In genomic region chr1:5990913-5991783, GRCh38 we compare ENCODE assay signal across 1 cellular context.
TF ChIP-seq lines count a peak whose summit lies in the region.

No MANE protein-coding gene starts in this region.

TF ChIP-seq in GM12878, 131 proteins besides CTCF, POLR2A, EP300 and RAD21 (continued from another document):
- TF ChIP-seq ZNF687 (IDR thresholded peaks at IDR 0.05) = no peak
- TF ChIP-seq MAX (IDR thresholded peaks at IDR 0.05; ENCODE audit: low read depth, low read length) = no peak
- no peak for TF ChIP-seq HCFC1 (IDR thresholded peaks at IDR 0.05; ENCODE audit: low read length)
- no peak for TF ChIP-seq POLR2AphosphoS5 (IDR thresholded peaks at IDR 0.05; ENCODE audit: low read length)
- no peak for TF ChIP-seq ZNF592 (IDR thresholded peaks at IDR 0.05)
- no peak for TF ChIP-seq RUNX3 (IDR thresholded peaks at IDR 0.05; ENCODE audit: low read length)
- TF ChIP-seq BHLHE40 (IDR thresholded peaks at IDR 0.05; ENCODE audit: borderline replicate concordance in 1 of 2, low read depth in 2 of 2, low read length in 1 of 2) = peak in 1 of 2 experiments; percentile 59; a peak in 2 of 4 replicates
- no peak for TF ChIP-seq SKIL (IDR thresholded peaks at IDR 0.05; ENCODE audit: low read depth, poor library complexity, severe bottlenecking)
- peak; percentile 69; the same call in 1 of the 2 replicates for TF ChIP-seq BACH1 (IDR thresholded peaks at IDR 0.05; ENCODE audit: borderline replicate concordance)
- TF ChIP-seq GATAD2B (conservative IDR thresholded peaks at IDR 0.05; ENCODE audit: low read depth) = peak; percentile 20; the same call in 1 of the 2 replicates
- TF ChIP-seq KLF5 (IDR thresholded peaks at IDR 0.05; ENCODE audit: partially characterized antibody) = no peak
- TF ChIP-seq ZNF217 (IDR thresholded peaks at IDR 0.05) = no peak
- no peak for TF ChIP-seq RELB (IDR thresholded peaks at IDR 0.05; ENCODE audit: low read depth)
- TF ChIP-seq ZNF24 (IDR thresholded peaks at IDR 0.05) = no peak
